ENCODE assay signal across 1 cellular context in genomic region chr2:42901076-42901645, GRCh38.
TF ChIP-seq lines count a peak whose summit lies in the region.

No MANE protein-coding gene starts in this region.

TF ChIP-seq in WTC11, 78 proteins besides CTCF, POLR2A, EP300 and RAD21 (continued from another document):
- no peak for TF ChIP-seq ZNF425 (CRISPR knock-in tag; conservative IDR thresholded peaks at IDR 0.05)
- TF ChIP-seq ZNF263 (CRISPR knock-in tag; IDR thresholded peaks at IDR 0.05; ENCODE audit: low read depth), result no peak
- no peak for TF ChIP-seq ZNF232 (CRISPR knock-in tag; IDR thresholded peaks at IDR 0.05)
- TF ChIP-seq ZNF138 (CRISPR knock-in tag; conservative IDR thresholded peaks at IDR 0.05), result no peak
- no peak for TF ChIP-seq ESRRA (CRISPR knock-in tag; IDR thresholded peaks at IDR 0.05; ENCODE audit: borderline replicate concordance)
- no peak for TF ChIP-seq USF2 (CRISPR knock-in tag; IDR thresholded peaks at IDR 0.05)
- TF ChIP-seq SP1 (CRISPR knock-in tag; conservative IDR thresholded peaks at IDR 0.05), result no peak
- TF ChIP-seq ZSCAN18 (CRISPR knock-in tag; IDR thresholded peaks at IDR 0.05), result no peak
- TF ChIP-seq HMGXB4 (CRISPR knock-in tag; IDR thresholded peaks at IDR 0.05), result no peak
- TF ChIP-seq ZNF671 (CRISPR knock-in tag; IDR thresholded peaks at IDR 0.05), result no peak
- TF ChIP-seq MYBL2 (CRISPR knock-in tag; IDR thresholded peaks at IDR 0.05), result no peak
- no peak for TF ChIP-seq PREB (CRISPR knock-in tag; IDR thresholded peaks at IDR 0.05; ENCODE audit: borderline replicate concordance)
- no peak for TF ChIP-seq CREM (CRISPR knock-in tag; IDR thresholded peaks at IDR 0.05)
- TF ChIP-seq OVOL2 (CRISPR knock-in tag; IDR thresholded peaks at IDR 0.05; ENCODE audit: borderline replicate concordance), result no peak
